ENCODE assay signal across 15 cellular contexts in genomic region chr20:1941226-1941625, GRCh38. TPM values are rescaled to one million over a fixed set of nuclear protein-coding genes. Genes with fewer than 3 reads are reported as not detected.
A peak's percentile ranks its signal among the peaks of the same experiment; 100 is the strongest.
DNase-seq lines count a peak whose midpoint lies in the region; ATAC-seq, FAIRE-seq and TF ChIP-seq lines count a peak whose summit lies in the region.
"Had no signal": no experiment of that assay in that cellular context is flagged by ENCODE, and none has a peak within 500 bp of the region (broad histone marks: within the 10 kb centered on the region; RNA-seq: fewer than 3 reads in every experiment).

No MANE protein-coding gene starts in this region.

- no peak overlapping the region for H3K4me3 ChIP-seq in epithelial cell of esophagus (ENCODE audit: low read length)
- no peak overlapping the region for H3K4me3 ChIP-seq in kidney (ENCODE audit: low read length in 2 of 2)
- H3K4me3 ChIP-seq: SJCRH30, suprapubic skin had no signal

- FAIRE-seq in kidney (lab: Jason Lieb, UNC) = no peak
- FAIRE-seq: H1 had no signal

- peaks cover 10 to 18% of the 10 kb centered on the region in 2 donors for H3K4me1 ChIP-seq in kidney (ENCODE audit: control insufficient read depth in 1 of 2, insufficient read depth in 1 of 2, low read depth in 1 of 2, low read length in 2 of 2)
- H3K4me1 ChIP-seq: SJCRH30 had no signal

- H3K36me3 ChIP-seq in kidney (ENCODE audit: control insufficient read depth in 1 of 2, insufficient read depth in 2 of 2, low read length in 2 of 2) = no peaks in the 10 kb centered on the region
- H3K36me3 ChIP-seq: SJCRH30 had no signal

- TF ChIP-seq CTCF in epithelial cell of esophagus (IDR thresholded peaks at IDR 0.05; ENCODE audit: insufficient read depth, low read depth, low read length, missing control alignments) (no peak), kidney (IDR thresholded peaks at IDR 0.05; ENCODE audit: borderline replicate concordance, extremely low read depth, insufficient read depth) (no peak)

- H3K27ac ChIP-seq in kidney (ENCODE audit: low read depth in 2 of 2, low read length in 2 of 2) = peak overlapping the region in 1 of 2 donors; percentile 3
- H3K27ac ChIP-seq: SJCRH30, suprapubic skin had no signal

- peak; percentile 50 for DNase-seq in NCI-H226
- peak; percentile 97 for DNase-seq in epithelial cell of esophagus (ENCODE audit: low read depth)
- peak; percentile 67 for DNase-seq in left lobe of liver (ENCODE audit: low spot score)
- peak; percentile 13 for DNase-seq in stromal cell of bone marrow (ENCODE audit: low read depth)
- DNase-seq in NCI-H2107 treated with DMSO at 0.1 percent for 48 hours (lab: John Stamatoyannopoulos, UW; ENCODE audit: unreplicated experiment) = no peak
- DNase-seq in kidney = no peak
- DNase-seq: CD4-positive, CD25-positive, alpha-beta regulatory T cell; NCI-H146; SJCRH30 had no signal

- H3K9ac ChIP-seq in kidney (ENCODE audit: low read length in 2 of 2) = no peak overlapping the region

- intact Hi-C loops in kidney (cut with DNase I) = no loop called here

- ATAC-seq in left lobe of liver (peak; percentile 26), GM18873 (IDR thresholded peaks at IDR 0.05; ENCODE audit: low FRiP score, unreplicated experiment) (no peak)

- no peaks in the 10 kb centered on the region for H3K9me3 ChIP-seq in kidney (ENCODE audit: control insufficient read depth in 1 of 2, low read length in 2 of 2)
- H3K9me3 ChIP-seq: SJCRH30, suprapubic skin had no signal

RNA-seq across cellular contexts. Expression of gene SIRPA, which starts 46.0 kb away (rescaled TPM):
- total RNA-seq in left lobe of liver = 35.9 TPM
- total RNA-seq in kidney = 46.6 TPM
- polyA plus RNA-seq in kidney (ENCODE audit: insufficient read depth, low read depth, low replicate concordance) = 24.7 TPM
- total RNA-seq: CD4-positive, CD25-positive, alpha-beta regulatory T cell; T-helper 2 cell treated with Interferon-gamma antibody and Interleukin-4, amounts not matched to agents 100 ng/mL and 5 ng/mL, for 36 hours had no signal
- polyA plus RNA-seq: CD4-positive, CD25-positive, alpha-beta regulatory T cell had no signal

RNA-seq across cellular contexts. Expression of gene PDYN, which starts 52.6 kb away (rescaled TPM):
- total RNA-seq in left lobe of liver = not detected
- not detected for total RNA-seq in kidney
- polyA plus RNA-seq in kidney (ENCODE audit: insufficient read depth, low read depth, low replicate concordance) = not detected
- total RNA-seq: CD4-positive, CD25-positive, alpha-beta regulatory T cell; Daoy; kidney epithelial cell; SJCRH30; suprapubic skin; T-helper 2 cell treated with Interferon-gamma antibody and Interleukin-4, amounts not matched to agents 100 ng/mL and 5 ng/mL, for 36 hours had no signal
- polyA plus RNA-seq: CD4-positive, CD25-positive, alpha-beta regulatory T cell had no signal

Comparison
In these comparisons a context has a peak if more than half of its experiments do, and no peak if none do; other contexts are left out.
1. DNase-seq: peak in NCI-H226 (single experiment), epithelial cell of esophagus (single experiment), left lobe of liver (single experiment) and stromal cell of bone marrow (single experiment); none in NCI-H2107 treated with DMSO at 0.1 percent for 48 hours (single experiment) and kidney (single experiment).